Comparison of ENCODE assay signal across 11 cellular contexts in the genomic region with DNA sequence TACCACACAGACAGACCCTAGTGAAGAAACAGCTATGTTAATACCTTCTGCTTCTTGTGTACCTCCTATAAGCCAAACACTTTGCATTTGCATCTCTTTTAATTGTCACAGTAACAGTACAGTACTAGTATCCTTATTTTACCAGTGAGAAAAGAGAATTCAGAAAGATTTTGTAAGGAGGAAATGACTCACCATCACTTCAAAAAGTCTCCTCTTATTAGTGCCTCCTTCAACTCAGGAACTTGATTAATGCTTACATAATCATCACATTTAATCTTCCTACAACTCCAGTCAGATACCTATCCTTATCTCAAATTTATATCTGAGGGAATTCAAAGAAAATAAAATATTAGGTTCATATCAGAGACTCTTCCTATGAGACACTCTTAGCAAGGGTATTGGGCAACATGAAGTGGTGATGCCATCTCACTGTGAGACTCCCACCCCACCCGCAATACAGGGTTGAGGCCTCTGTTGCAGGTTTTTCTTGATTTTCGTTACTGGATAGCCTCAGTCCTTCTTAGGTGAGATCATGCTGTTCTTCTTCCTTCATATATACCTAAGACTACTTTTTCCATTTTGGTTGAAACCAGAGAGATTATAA. TPM values are rescaled to one million over a fixed set of nuclear protein-coding genes. Genes with fewer than 3 reads are reported as not detected.
A peak's percentile ranks its signal among the peaks of the same experiment; 100 is the strongest.
DNase-seq lines count a peak whose midpoint lies in the region; ATAC-seq and TF ChIP-seq lines count a peak whose summit lies in the region.
"Had no signal": no experiment of that assay in that cellular context is flagged by ENCODE, and none has a peak within 500 bp of the region (broad histone marks: within the 10 kb centered on the region; RNA-seq: fewer than 3 reads in every experiment).

No MANE protein-coding gene starts in this region.

- no peaks in the 10 kb centered on the region for H3K9me3 ChIP-seq in CD4-positive, alpha-beta memory T cell (ENCODE audit: control insufficient read depth in 1 of 2, low read length in 2 of 2)
- no peaks in the 10 kb centered on the region for H3K9me3 ChIP-seq in GM23248 (ENCODE audit: low read depth)

- H3K4me1 Mint-ChIP-seq in CD4-positive, alpha-beta memory T cell = peaks cover 23 to 55% (median 37%) of the 10 kb centered on the region in 4 donors

- no peak overlapping the region for H3K4me2 ChIP-seq in GM23248 (ENCODE audit: unreplicated experiment)

- H3K36me3 Mint-ChIP-seq in CD4-positive, alpha-beta memory T cell = no peaks in the 10 kb centered on the region

- H3K27me3 ChIP-seq in CD4-positive, alpha-beta memory T cell (ENCODE audit: insufficient read depth, low read length) = no peaks in the 10 kb centered on the region
- H3K27me3 ChIP-seq in GM23248 (replicated peaks; ENCODE audit: insufficient read depth) = no peaks in the 10 kb centered on the region

- DNase-seq in CD4-positive, alpha-beta memory T cell = no peak
- DNase-seq in GM23248 (peak; percentile 51), RWPE1 (ENCODE audit: low spot score) (peak; percentile 25), fibroblast of the aortic adventitia (ENCODE audit: low read depth) (peak; percentile 46), NCI-H2107 (lab: John Stamatoyannopoulos, UW) (no peak), HT-29 (ENCODE audit: low spot score) (no peak)
- DNase-seq: DMS79, NCI-H1436 treated with DMSO at 0.1 percent for 48 hours had no signal

- H3K4me1 ChIP-seq in CD4-positive, alpha-beta memory T cell (ENCODE audit: insufficient read depth, low read length) = peaks cover 44% of the 10 kb centered on the region
- H3K4me1 ChIP-seq in GM23248 (ENCODE audit: insufficient read depth) = peaks cover 7% of the 10 kb centered on the region

- no peaks in the 10 kb centered on the region for H3K9me2 ChIP-seq in GM23248 (ENCODE audit: insufficient read depth)

- intact Hi-C loops in CD4-positive, alpha-beta memory T cell (cut with micrococcal nuclease) = no loop called here

- TF ChIP-seq CTCF in RWPE1 (conservative IDR thresholded peaks at IDR 0.05; ENCODE audit: low read depth) (no peak), fibroblast of the aortic adventitia (IDR thresholded peaks at IDR 0.05; ENCODE audit: insufficient read depth, low read length) (no peak)

- in situ Hi-C loops in GM23248 (cut with MboI) = no loop called here

- no peaks in the 10 kb centered on the region for H4K20me1 ChIP-seq in GM23248 (ENCODE audit: insufficient read depth)

- no peaks in the 10 kb centered on the region for H3K79me2 ChIP-seq in GM23248 (ENCODE audit: insufficient read depth)

- no peaks in the 10 kb centered on the region for H3K27me3 Mint-ChIP-seq in CD4-positive, alpha-beta memory T cell

- no peaks in the 10 kb centered on the region for H3K36me3 ChIP-seq in CD4-positive, alpha-beta memory T cell (ENCODE audit: insufficient read depth, low read length)
- no peaks in the 10 kb centered on the region for H3K36me3 ChIP-seq in GM23248 (ENCODE audit: low read depth)

- no peak overlapping the region for H2AFZ ChIP-seq in GM23248

- no peak overlapping the region for H3K4me3 ChIP-seq in CD4-positive, alpha-beta memory T cell (ENCODE audit: low read length in 2 of 2)
- H3K4me3 ChIP-seq in GM23248 (no peak overlapping the region), fibroblast of the aortic adventitia (ENCODE audit: low read depth, low read length) (no peak overlapping the region)

- no peak overlapping the region for H3K4me3 Mint-ChIP-seq in CD4-positive, alpha-beta memory T cell

- peak overlapping the region in 4 of 7 donors; percentile 0 to 19 (median 13) for H3K27ac Mint-ChIP-seq in CD4-positive, alpha-beta memory T cell

- no peak overlapping the region for H3K9ac ChIP-seq in GM23248

- peaks cover 0 to 2% (median 0%) of the 10 kb centered on the region in 8 donors for H3K9me3 Mint-ChIP-seq in CD4-positive, alpha-beta memory T cell

- H3F3A ChIP-seq in GM23248 (ENCODE audit: insufficient read depth) = 0 out of 2 replicates have a peak, but pooled peaks cover 5% of the 10 kb centered on the region

- ATAC-seq in HG03196 (IDR thresholded peaks at IDR 0.05; ENCODE audit: unreplicated experiment) = no peak
- no peak for ATAC-seq in HG03342 (IDR thresholded peaks at IDR 0.05; ENCODE audit: unreplicated experiment)
- ATAC-seq: sciatic nerve had no signal

- POLR2A ChIA-PET in CD4-positive, alpha-beta memory T cell (lab: Charles Lee; ENCODE audit: partially characterized antibody) = no interaction called here
- POLR2A ChIA-PET in RWPE1 (lab: Yijun Ruan, JAX; ENCODE audit: low non-redundant PET) = no interaction called here

- 75 to 76% methylated on average over 2 of the region's 2 CpGs for WGBS in GM23248 (ENCODE audit: low coverage in 1 of 2, low lambda C conversion rate in 2 of 2, missing lambda C conversion rate in 2 of 2), 2 experiments

- CTCF ChIA-PET in CD4-positive, alpha-beta memory T cell (lab: Charles Lee; ENCODE audit: partially characterized antibody) = no interaction called here
- CTCF ChIA-PET in RWPE1 (lab: Yijun Ruan, JAX) = no interaction called here

- no peak overlapping the region for H3K27ac ChIP-seq in CD4-positive, alpha-beta memory T cell (ENCODE audit: low read depth, low read length)
- H3K27ac ChIP-seq in GM23248 (no peak overlapping the region), RWPE1 (no peak overlapping the region)

RNA-seq across cellular contexts. Expression of gene CTSC, which starts 26.1 kb away (rescaled TPM):
- 10 to 100 TPM; 57.1 to 60.0 TPM for total RNA-seq in CD4-positive, alpha-beta memory T cell
- 100 to 1,000 TPM; 139 to 161 TPM for polyA plus RNA-seq in CD4-positive, alpha-beta memory T cell
- 43.6 and 47.6 TPM in 2 replicates for total RNA-seq in GM23248 (2014; rRNA removed; shearing (Covaris generic))
- polyA plus RNA-seq in GM23248 (2016; fragmentation: Nextera tagmentation; extraction: Ambion mirVana) = 45.4 and 46.0 TPM in 2 replicates
- total RNA-seq in fibroblast of the aortic adventitia (ENCODE audit: low replicate concordance) = 20.5 and 69.1 TPM in 2 replicates
- total RNA-seq in HT-29 (2014; rRNA removed; shearing (Covaris generic)) = 91.1 and 93.5 TPM in 2 replicates

Comparison
In these comparisons a context has a peak if more than half of its experiments do, and no peak if none do; other contexts are left out.
1. DNase-seq: peak in GM23248 (single experiment), RWPE1 (single experiment) and fibroblast of the aortic adventitia (single experiment); none in CD4-positive, alpha-beta memory T cell (0 of 5), NCI-H2107 (single experiment) and HT-29 (single experiment).